In genomic region chr1:2346691-2347408, GRCh38 we compare ENCODE assay signal across 20 cellular contexts. TPM values are rescaled to one million over a fixed set of nuclear protein-coding genes. Genes with fewer than 3 reads are reported as not detected.
DNase-seq lines count a peak whose midpoint lies in the region; ATAC-seq, FAIRE-seq and TF ChIP-seq lines count a peak whose summit lies in the region.
"Had no signal": no experiment of that assay in that cellular context is flagged by ENCODE, and none has a peak within 500 bp of the region (broad histone marks: within the 10 kb centered on the region; RNA-seq: fewer than 3 reads in every experiment).

No MANE protein-coding gene starts in this region.

- TF ChIP-seq POLR2A in right lobe of liver (IDR thresholded peaks at IDR 0.05) (no peak), HepG2 (IDR thresholded peaks at IDR 0.05; ENCODE audit: insufficient read depth in 1 of 2, low read depth in 2 of 2, low read length in 2 of 2) (no peak), H1 (IDR thresholded peaks at IDR 0.05; ENCODE audit: control extremely low read depth in 1 of 2, low read depth in 2 of 2, low read length in 2 of 2) (no peak), ovary (IDR thresholded peaks at IDR 0.05) (no peak)

- whole genome bisulfite sequencing in right lobe of liver (ENCODE audit: insufficient coverage, low coverage, low lambda C conversion rate, missing lambda C conversion rate): no CpG with 5 or more reads among the region's 17 CpGs
- 40% methylated on average over 11 of the region's 17 CpGs for WGBS in HepG2 (ENCODE audit: low lambda C conversion rate)
- WGBS in H1 (ENCODE audit: extremely low coverage in 1 of 2, insufficient coverage in 1 of 2, insufficient read length in 1 of 2, insufficient replicate concordance in 2 of 2, low coverage in 1 of 2, low lambda C conversion rate in 2 of 2, missing lambda C conversion rate in 1 of 2), 2 experiments: 85% methylated on average over 15 of the region's 17 CpGs; no CpG with 5 or more reads in 1 of the 2 experiments
- WGBS in ovary, 3 donors: 77 to 86% (median 82%) methylated on average over 13 to 17 of the region's 17 CpGs

- ATAC-seq in right lobe of liver (no peak), HepG2 (no peak), GM19324 (IDR thresholded peaks at IDR 0.05; ENCODE audit: low FRiP score, unreplicated experiment) (no peak), HG03045 (IDR thresholded peaks at IDR 0.05; ENCODE audit: unreplicated experiment) (no peak)

- in situ Hi-C loops in HepG2 (cut with HindIII; ENCODE audit: extremely low pct_ligation_motif_present, low pct_unique_long_range_greater_than_20kb): no loop called here

- H2BK20ac ChIP-seq in H1 (ENCODE audit: low read length): no peak overlapping the region

- H2BK12ac ChIP-seq in H1 (ENCODE audit: low read depth, low read length): no peak overlapping the region

- H4K20me1 ChIP-seq in HepG2 (ENCODE audit: insufficient read depth, low read length) (no peaks in the 10 kb centered on the region), H1 (replicated peaks in 1 of 2; ENCODE audit: control insufficient read depth in 1 of 2, insufficient read depth in 2 of 2, low read length in 2 of 2) (peaks cover 0 to 3% of the 10 kb centered on the region in 2 experiments)

- H4K8ac ChIP-seq in H1 (ENCODE audit: extremely low read depth, insufficient read depth, low read length): peak overlapping the region; percentile 76

- H3K23ac ChIP-seq in H1 (ENCODE audit: insufficient read length): no peak overlapping the region

- H4K91ac ChIP-seq in H1 (replicated peaks; ENCODE audit: insufficient read length, low read length): no peak overlapping the region

- H2BK5ac ChIP-seq in H1 (ENCODE audit: low read depth, low read length): no peak overlapping the region

- no peak overlapping the region for H3K18ac ChIP-seq in H1 (ENCODE audit: extremely low read depth, low read length)

- H3K27me3 ChIP-seq in right lobe of liver: no peaks in the 10 kb centered on the region
- H3K27me3 ChIP-seq in HepG2 (ENCODE audit: control insufficient read depth in 1 of 2, insufficient read depth in 2 of 2, low read length in 2 of 2): peaks cover 15 to 66% of the 10 kb centered on the region in 2 experiments
- no peaks in the 10 kb centered on the region for H3K27me3 ChIP-seq in H1 (replicated peaks in 1 of 4; ENCODE audit: control insufficient read depth in 3 of 4, extremely low read depth in 1 of 4, insufficient read depth in 3 of 4, low read length in 3 of 4)
- H3K27me3 ChIP-seq in ovary: no peaks in the 10 kb centered on the region
- H3K27me3 ChIP-seq: SJSA1 had no signal

- H3K23me2 ChIP-seq in H1 (ENCODE audit: low read depth, low read length): no peaks in the 10 kb centered on the region

- H3K14ac ChIP-seq in H1 (ENCODE audit: insufficient read length): no peak overlapping the region

- H3K79me1 ChIP-seq in H1 (ENCODE audit: low read depth, low read length): no peaks in the 10 kb centered on the region

- H4K5ac ChIP-seq in H1 (ENCODE audit: insufficient read length, low read depth, low read length): no peak overlapping the region

- H3K79me2 ChIP-seq in HepG2 (ENCODE audit: insufficient read depth, low read length) (no peaks in the 10 kb centered on the region), H1 (ENCODE audit: control insufficient read depth in 1 of 2, insufficient read depth in 2 of 2, low read length in 2 of 2) (no peaks in the 10 kb centered on the region)

- H3K4me1 ChIP-seq in right lobe of liver: no peaks in the 10 kb centered on the region
- H3K4me1 ChIP-seq in HepG2 (ENCODE audit: insufficient read depth, low read length): peaks cover 7% of the 10 kb centered on the region; the same call in 1 of the 2 replicates
- no peaks in the 10 kb centered on the region for H3K4me1 ChIP-seq in H1 (replicated peaks in 1 of 4; ENCODE audit: control insufficient read depth in 3 of 4, insufficient read depth in 4 of 4, low read length in 3 of 4)
- H3K4me1 ChIP-seq in ovary (ENCODE audit: insufficient read depth): no peaks in the 10 kb centered on the region
- H3K4me1 ChIP-seq: HAP-1, SJSA1 had no signal

- no peak overlapping the region for H3K9ac ChIP-seq in HepG2 (ENCODE audit: insufficient read depth, low read depth, low read length)
- no peak overlapping the region for H3K9ac ChIP-seq in H1 (replicated peaks in 1 of 4; ENCODE audit: extremely low read depth in 1 of 4, low read depth in 3 of 4, low read length in 3 of 4)

- BruUV-seq in HepG2 (replicated peaks; lab: Mats Ljungman, UMichigan): no TSS peak

- H2BK120ac ChIP-seq in H1 (replicated peaks; ENCODE audit: low read depth, low read length): no peak overlapping the region

- TF ChIP-seq CTCF in right lobe of liver (IDR thresholded peaks at IDR 0.05) (no peak), HepG2 (CRISPR knock-in tag; IDR thresholded peaks at IDR 0.05) (no peak), H1 (IDR thresholded peaks at IDR 0.05; ENCODE audit: control extremely low read depth in 1 of 3, insufficient read depth in 1 of 3, low read depth in 1 of 3, low read length in 3 of 3) (no peak), ovary (IDR thresholded peaks at IDR 0.05) (no peak)

- H3K9me3 ChIP-seq in right lobe of liver (no peaks in the 10 kb centered on the region), HepG2 (ENCODE audit: low read length) (no peaks in the 10 kb centered on the region), H1 (ENCODE audit: insufficient read depth in 2 of 2, low read depth in 1 of 2, low read length in 1 of 2) (no peaks in the 10 kb centered on the region), ovary (no peaks in the 10 kb centered on the region)
- H3K9me3 ChIP-seq: HAP-1, SJSA1 had no signal

- DNase-seq in right lobe of liver (peak in 2 of 3 donors; percentile 11 to 37), HepG2 (ENCODE audit: low spot score) (no peak), H1 (ENCODE audit: low read depth in 1 of 2, low spot score in 2 of 2) (no peak), ovary (peak in 3 of 5 donors; percentile 1 to 23 (median 7)), NCI-H1048 (lab: John Stamatoyannopoulos, UW) (no peak)
- DNase-seq: CD4-positive, alpha-beta T cell; MV-4-11; NCI-H1436 treated with DMSO at 0.1 percent for 48 hours; NCI-H2029 treated with DMSO at 0.1 percent for 48 hours; NCI-H2171 treated with DMSO at 0.1 percent for 48 hours; NCI-H446 treated with DMSO at 0.1 percent for 48 hours; NK-92 treated with Interleukin-12 subunit alpha and Interleukin-12 subunit beta, amount 100 ng/mL, for 24 hours; RPMI8226 had no signal

- H3K4me2 ChIP-seq in HepG2 (ENCODE audit: low read depth, low read length) (no peak overlapping the region), H1 (ENCODE audit: insufficient read depth in 1 of 2, low read depth in 2 of 2, low read length in 2 of 2) (no peak overlapping the region)

- no peak overlapping the region for H3K4ac ChIP-seq in H1 (replicated peaks; ENCODE audit: insufficient read length, low read depth, low read length)

- no peak for TF ChIP-seq RAD21 in HepG2 (CRISPR knock-in tag; IDR thresholded peaks at IDR 0.05)
- no peak for TF ChIP-seq RAD21 in H1 (IDR thresholded peaks at IDR 0.05 in 1 of 2, conservative IDR thresholded peaks at IDR 0.05 in 1 of 2; ENCODE audit: low read depth in 2 of 2, low read length in 2 of 2)

- CTCF ChIA-PET in HepG2 (lab: Yijun Ruan, JAX; ENCODE audit: low intra/inter-chr PET ratio, low total read pairs): no interaction called here
- CTCF ChIA-PET in H1 (lab: Charles Lee; ENCODE audit: partially characterized antibody): interaction anchor here (1.5 to 1.8 kb wide), 3 partner anchors 11 to 34 kb away, joined by 4 to 8 read pairs (median 5); no protein-coding TSS in a partner anchor

- H3K36me3 ChIP-seq in right lobe of liver (no peaks in the 10 kb centered on the region), HepG2 (replicated peaks in 1 of 2; ENCODE audit: control insufficient read depth in 1 of 2, insufficient read depth in 2 of 2, low read length in 2 of 2) (no peaks in the 10 kb centered on the region), H1 (ENCODE audit: control insufficient read depth in 2 of 4, insufficient read depth in 4 of 4, low read length in 3 of 4) (no peaks in the 10 kb centered on the region), ovary (no peaks in the 10 kb centered on the region)
- H3K36me3 ChIP-seq: HAP-1, SJSA1 had no signal

- no peak overlapping the region for H3K4me3 ChIP-seq in right lobe of liver
- H3K4me3 ChIP-seq in HepG2 (replicated peaks in 1 of 3; ENCODE audit: insufficient read depth in 1 of 3, low read depth in 2 of 3, low read length in 3 of 3): no peak overlapping the region
- no peak overlapping the region for H3K4me3 ChIP-seq in H1 (ENCODE audit: extremely low read depth in 1 of 4, insufficient read depth in 2 of 4, low read depth in 3 of 4, low read length in 4 of 4)
- no peak overlapping the region for H3K4me3 ChIP-seq in ovary
- H3K4me3 ChIP-seq: HAP-1, SJSA1 had no signal

- H2AFZ ChIP-seq in HepG2 (ENCODE audit: low read length) (no peak overlapping the region), H1 (ENCODE audit: low read length) (no peak overlapping the region)

- no peak overlapping the region for H3K56ac ChIP-seq in H1 (replicated peaks; ENCODE audit: insufficient read length, low read depth, low read length)

- no peak overlapping the region for H2BK15ac ChIP-seq in H1 (ENCODE audit: low read length)

- FAIRE-seq in HepG2 (lab: Jason Lieb, UNC) (no peak), H1 (lab: Jason Lieb, UNC) (no peak)
- FAIRE-seq: GM19239, HTR-8/SVneo had no signal

- H2AK5ac ChIP-seq in H1 (ENCODE audit: low read depth, low read length): no peak overlapping the region

- no peak overlapping the region for H3K27ac ChIP-seq in right lobe of liver
- H3K27ac ChIP-seq in HepG2 (ENCODE audit: extremely low read length, insufficient read depth, low read length): no peak overlapping the region
- no peak overlapping the region for H3K27ac ChIP-seq in H1 (ENCODE audit: low read depth, low read length)
- H3K27ac ChIP-seq in ovary: no peak overlapping the region
- H3K27ac ChIP-seq: HL-60, SJSA1 had no signal

- intact Hi-C loops in right lobe of liver (cut with DNase I) (no loop called here), HepG2 (cut with micrococcal nuclease; ENCODE audit: unreplicated experiment) (no loop called here), ovary (cut with DNase I) (no loop called here)

- TF ChIP-seq EP300 in HepG2 (IDR thresholded peaks at IDR 0.05; ENCODE audit: low read depth in 2 of 2, low read length in 2 of 2) (no peak), HepG2 (CRISPR knock-in tag; IDR thresholded peaks at IDR 0.05; ENCODE audit: borderline replicate concordance) (no peak), H1 (IDR thresholded peaks at IDR 0.05; ENCODE audit: borderline replicate concordance in 1 of 2, low read depth in 2 of 2, low read length in 2 of 2) (no peak), ovary (IDR thresholded peaks at IDR 0.05) (no peak)

- POLR2A ChIA-PET in HepG2 (lab: Yijun Ruan, JAX) (no interaction called here), H1 (lab: Charles Lee; ENCODE audit: partially characterized antibody) (no interaction called here)

RNA-seq across cellular contexts. Expression of gene MORN1, which starts 44.5 kb away (rescaled TPM):
- total RNA-seq in right lobe of liver (1 to 10 TPM; 3.1 to 7.1 (median 4.5) TPM), HepG2 (2016; rRNA removed; fragmentation: Illumina TruSeq; extraction: Trizol) (3.9 and 6.5 TPM in 2 replicates), ovary (10 to 100 TPM; 15.6 to 24.2 (median 17.8) TPM)
- total RNA-seq in HepG2 (2016; cell fraction: cytosol; rRNA removed; fragmentation: Illumina TruSeq; extraction: Trizol; ENCODE audit: low read depth): 1.5 and 2.2 TPM in 2 replicates
- 3.5 and 5.4 TPM in 2 replicates for total RNA-seq in HepG2 (2016; cell fraction: insoluble cytoplasmic fraction; rRNA removed; fragmentation: Illumina TruSeq; extraction: Trizol)
- total RNA-seq in HepG2 (2016; cell fraction: membrane; rRNA removed; fragmentation: Illumina TruSeq; extraction: Trizol): 1.7 and 1.8 TPM in 2 replicates
- 6.4 and 6.8 TPM in 2 replicates for total RNA-seq in HepG2 (2016; cell fraction: nucleus; rRNA removed; fragmentation: Illumina TruSeq; extraction: Trizol)
- polyA plus RNA-seq in HepG2 (2011; rRNA removed) (2.6 and 3.1 TPM in 2 replicates), H1 (2011; rRNA removed) (5.0 and 7.6 TPM in 2 replicates), ovary (1 to 10 TPM; 1.7 to 8.6 TPM)
- polyA plus RNA-seq in HepG2 (2011; cell fraction: cytosol; rRNA removed): 2.5 and 3.1 TPM in 2 replicates
- polyA plus RNA-seq in HepG2 (2011; cell fraction: nucleus; rRNA removed): 7.8 and 8.8 TPM in 2 replicates
- 1.3 and 1.7 TPM in 2 replicates for polyA plus RNA-seq in HepG2 (2012)
- polyA plus RNA-seq in HepG2 (2016; cell fraction: cytosol; fragmentation: Illumina TruSeq; extraction: Trizol; ENCODE audit: low read depth): 0.84 and 1.9 TPM in 2 replicates
- 2.3 and 3.3 TPM in 2 replicates for polyA plus RNA-seq in HepG2 (2016; cell fraction: insoluble cytoplasmic fraction; fragmentation: Illumina TruSeq; extraction: Trizol; ENCODE audit: low read depth)
- polyA plus RNA-seq in HepG2 (2016; cell fraction: membrane; fragmentation: Illumina TruSeq; extraction: Trizol; ENCODE audit: low read depth): 0.73 and 1.3 TPM in 2 replicates
- 8.2 and 9.2 TPM in 2 replicates for polyA plus RNA-seq in HepG2 (2016; cell fraction: nucleus; fragmentation: Illumina TruSeq; extraction: Trizol; ENCODE audit: insufficient read depth, low read depth)
- polyA minus RNA-seq in HepG2 (2011; rRNA and poly(A)+ RNA removed; ENCODE audit: low replicate concordance): 6.7 and 28.4 TPM in 2 replicates
- 1.3 and 3.0 TPM in 2 replicates for polyA minus RNA-seq in HepG2 (2011; cell fraction: cytosol; rRNA and poly(A)+ RNA removed)
- 7.5 and 8.9 TPM in 2 replicates for polyA minus RNA-seq in HepG2 (2011; cell fraction: nucleus; rRNA and poly(A)+ RNA removed)
- 9.1 and 10.5 TPM in 2 replicates for total RNA-seq in H1 (2021; fragmentation: NEBNext Ultra II Directional; extraction: Animal tissue kit (Norgen Biotek cat#: 25700))
- polyA plus RNA-seq in H1 (2011; cell fraction: cytosol; rRNA removed): 6.9 TPM
- 15.8 TPM for polyA plus RNA-seq in H1 (2011; cell fraction: nucleus; rRNA removed)
- 4.3 to 8.9 TPM (median 7.8 TPM) in 4 replicates for polyA plus RNA-seq in H1 (2012, experiment 1 of 2)
- polyA plus RNA-seq in H1 (2012, experiment 2 of 2): 2.9 TPM
- 3.5 TPM for polyA plus RNA-seq in H1 (2013, experiment 1 of 2)
- 3.7 TPM for polyA plus RNA-seq in H1 (2013, experiment 2 of 2)
- 9.2 and 11.9 TPM in 2 replicates for polyA minus RNA-seq in H1 (2011; rRNA and poly(A)+ RNA removed)
- 7.9 TPM for polyA minus RNA-seq in H1 (2011; cell fraction: cytosol; rRNA and poly(A)+ RNA removed)
- polyA minus RNA-seq in H1 (2011; cell fraction: nucleus; rRNA and poly(A)+ RNA removed): 14.4 TPM

RNA-seq across cellular contexts. Expression of gene RER1, which starts 44.8 kb away (rescaled TPM):
- total RNA-seq in right lobe of liver (100 to 1,000 TPM in 4 of 6 experiments, 10 to 100 TPM in 2; 76.5 to 166 (median 122) TPM), HepG2 (2016; rRNA removed; fragmentation: Illumina TruSeq; extraction: Trizol) (83.9 and 128 TPM in 2 replicates), ovary (100 to 1,000 TPM in 3 of 7 donors, 10 to 100 TPM in 4; 51.0 to 130 (median 99.0) TPM)
- total RNA-seq in HepG2 (2016; cell fraction: cytosol; rRNA removed; fragmentation: Illumina TruSeq; extraction: Trizol; ENCODE audit: low read depth): 51.3 and 72.8 TPM in 2 replicates
- 89.5 and 137 TPM in 2 replicates for total RNA-seq in HepG2 (2016; cell fraction: insoluble cytoplasmic fraction; rRNA removed; fragmentation: Illumina TruSeq; extraction: Trizol)
- 77.4 and 86.1 TPM in 2 replicates for total RNA-seq in HepG2 (2016; cell fraction: membrane; rRNA removed; fragmentation: Illumina TruSeq; extraction: Trizol)
- total RNA-seq in HepG2 (2016; cell fraction: nucleus; rRNA removed; fragmentation: Illumina TruSeq; extraction: Trizol): 76.0 and 95.5 TPM in 2 replicates
- polyA plus RNA-seq in HepG2 (2011; rRNA removed) (135 and 164 TPM in 2 replicates), H1 (2011; rRNA removed) (120 and 134 TPM in 2 replicates), ovary (100 to 1,000 TPM in 1 of 2 donors, 10 to 100 TPM in 1; 66.0 to 224 TPM)
- 82.7 and 131 TPM in 2 replicates for polyA plus RNA-seq in HepG2 (2011; cell fraction: cytosol; rRNA removed)
- 155 and 197 TPM in 2 replicates for polyA plus RNA-seq in HepG2 (2011; cell fraction: nucleus; rRNA removed)
- 64.5 and 73.8 TPM in 2 replicates for polyA plus RNA-seq in HepG2 (2012)
- polyA plus RNA-seq in HepG2 (2016; cell fraction: cytosol; fragmentation: Illumina TruSeq; extraction: Trizol; ENCODE audit: low read depth): 84.3 and 98.6 TPM in 2 replicates
- 87.8 and 97.0 TPM in 2 replicates for polyA plus RNA-seq in HepG2 (2016; cell fraction: insoluble cytoplasmic fraction; fragmentation: Illumina TruSeq; extraction: Trizol; ENCODE audit: low read depth)
- 69.1 and 85.3 TPM in 2 replicates for polyA plus RNA-seq in HepG2 (2016; cell fraction: membrane; fragmentation: Illumina TruSeq; extraction: Trizol; ENCODE audit: low read depth)
- polyA plus RNA-seq in HepG2 (2016; cell fraction: nucleus; fragmentation: Illumina TruSeq; extraction: Trizol; ENCODE audit: insufficient read depth, low read depth): 191 and 194 TPM in 2 replicates
- 95.9 and 234 TPM in 2 replicates for polyA minus RNA-seq in HepG2 (2011; rRNA and poly(A)+ RNA removed; ENCODE audit: low replicate concordance)
- 32.9 and 45.5 TPM in 2 replicates for polyA minus RNA-seq in HepG2 (2011; cell fraction: cytosol; rRNA and poly(A)+ RNA removed)
- 23.3 and 29.3 TPM in 2 replicates for polyA minus RNA-seq in HepG2 (2011; cell fraction: nucleus; rRNA and poly(A)+ RNA removed)
- 92.0 and 102 TPM in 2 replicates for total RNA-seq in H1 (2021; fragmentation: NEBNext Ultra II Directional; extraction: Animal tissue kit (Norgen Biotek cat#: 25700))
- 93.7 TPM for polyA plus RNA-seq in H1 (2011; cell fraction: cytosol; rRNA removed)
- 63.8 TPM for polyA plus RNA-seq in H1 (2011; cell fraction: nucleus; rRNA removed)
- polyA plus RNA-seq in H1 (2012, experiment 1 of 2): 70.3 to 94.7 TPM (median 80.1 TPM) in 4 replicates
- polyA plus RNA-seq in H1 (2012, experiment 2 of 2): 37.7 TPM
- polyA plus RNA-seq in H1 (2013, experiment 1 of 2): 96.9 TPM
- polyA plus RNA-seq in H1 (2013, experiment 2 of 2): 106 TPM
- 133 and 151 TPM in 2 replicates for polyA minus RNA-seq in H1 (2011; rRNA and poly(A)+ RNA removed)
- 34.6 TPM for polyA minus RNA-seq in H1 (2011; cell fraction: cytosol; rRNA and poly(A)+ RNA removed)
- polyA minus RNA-seq in H1 (2011; cell fraction: nucleus; rRNA and poly(A)+ RNA removed): 20.3 TPM

Comparison
In these comparisons a context has a peak if more than half of its experiments do, and no peak if none do; other contexts are left out.
1. DNase-seq: peak in right lobe of liver (2 of 3) and ovary (3 of 5); none in HepG2 (single experiment), H1 (0 of 2) and NCI-H1048 (single experiment).